In the genomic region with DNA sequence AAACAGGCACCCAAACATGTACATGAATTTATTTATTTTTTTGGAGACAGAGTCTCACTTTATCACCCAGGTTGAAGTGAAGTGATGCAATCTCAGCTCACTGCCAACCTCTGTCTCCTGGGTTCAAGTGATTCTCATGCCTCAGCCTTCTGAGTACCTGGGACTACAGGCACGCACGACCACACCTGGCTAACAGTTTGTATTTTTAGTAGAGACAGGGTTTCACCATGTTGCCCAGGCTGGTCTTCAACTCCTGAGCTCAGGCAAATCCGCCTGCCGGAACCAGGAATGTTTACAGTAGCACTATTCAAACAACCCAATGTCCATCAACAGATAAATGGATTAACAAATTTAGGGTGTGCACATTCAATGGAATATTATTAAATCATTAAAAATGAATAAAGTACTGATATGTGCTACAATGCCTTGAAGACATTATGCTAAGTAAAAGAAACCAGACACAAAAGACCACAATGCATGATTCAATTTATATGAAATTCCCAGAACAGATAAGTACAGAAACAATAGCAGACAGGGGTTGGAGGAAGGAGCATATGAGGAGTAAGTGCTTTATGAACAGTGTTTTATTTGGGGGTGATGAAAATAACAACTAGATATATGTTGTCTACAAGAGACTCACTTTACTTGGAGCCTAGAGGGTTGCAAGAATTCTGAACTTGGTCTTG, we compare ENCODE assay signal across 9 cellular contexts. TPM values are rescaled to one million over a fixed set of nuclear protein-coding genes. Genes with fewer than 3 reads are reported as not detected.
A peak's percentile ranks its signal among the peaks of the same experiment; 100 is the strongest.
DNase-seq lines count a peak whose midpoint lies in the region; ATAC-seq and TF ChIP-seq lines count a peak whose summit lies in the region.
"Had no signal": no experiment of that assay in that cellular context is flagged by ENCODE, and none has a peak within 500 bp of the region (broad histone marks: within the 10 kb centered on the region; RNA-seq: fewer than 3 reads in every experiment).

No MANE protein-coding gene starts in this region.

- no peak for ATAC-seq in activated B cell treated with CpG ODN at 0.5 μM for 24 hours (ENCODE audit: low read depth)
- ATAC-seq in HG03460 (IDR thresholded peaks at IDR 0.05; ENCODE audit: unreplicated experiment) = no peak

- CTCF ChIA-PET in activated B cell treated with CpG ODN at 0.5 μM for 24 hours (lab: Charles Lee) = interaction anchor here (0.6 to 2.4 kb wide), 3 partner anchors 13 to 170 kb away, joined by 3 to 11 read pairs (median 3); no protein-coding TSS in a partner anchor

- peaks cover 3% of the 10 kb centered on the region for H3K36me3 ChIP-seq in thymus (ENCODE audit: control insufficient read depth, insufficient read depth)

- POLR2A ChIA-PET in activated B cell treated with CpG ODN at 0.5 μM for 24 hours (lab: Charles Lee) = interaction anchor here (0.9 to 2.9 kb wide), 3 partner anchors 51 to 209 kb away, joined by 4 to 24 read pairs (median 12); no protein-coding TSS in a partner anchor

- peaks cover 32% of the 10 kb centered on the region for H3K4me1 Mint-ChIP-seq in activated naive CD4-positive, alpha-beta T cell treated with anti-CD3 and anti-CD28 coated beads, Interleukin-2, amount 50 U/mL, for 24 hours
- peaks cover 21% of the 10 kb centered on the region for H3K4me1 Mint-ChIP-seq in activated B cell treated with CpG ODN at 0.5 μM for 24 hours

- peaks cover 18% of the 10 kb centered on the region for H3K36me3 Mint-ChIP-seq in activated naive CD4-positive, alpha-beta T cell treated with anti-CD3 and anti-CD28 coated beads, Interleukin-2, amount 50 U/mL, for 24 hours
- H3K36me3 Mint-ChIP-seq in activated B cell treated with CpG ODN at 0.5 μM for 24 hours (ENCODE audit: low read depth) = peaks cover 32% of the 10 kb centered on the region

- no peaks in the 10 kb centered on the region for H3K9me3 Mint-ChIP-seq in activated naive CD4-positive, alpha-beta T cell treated with anti-CD3 and anti-CD28 coated beads, Interleukin-2, amount 50 U/mL, for 24 hours
- H3K9me3 Mint-ChIP-seq in activated B cell treated with CpG ODN at 0.5 μM for 24 hours = peaks cover 9% of the 10 kb centered on the region

- no peak for TF ChIP-seq CTCF in activated B cell treated with CpG ODN at 0.5 μM for 24 hours (IDR thresholded peaks at IDR 0.05)

- H3K9me3 ChIP-seq in iPS-18c (ENCODE audit: control insufficient read depth, insufficient read depth, low read length) (no peaks in the 10 kb centered on the region), thymus (ENCODE audit: control insufficient read depth) (no peaks in the 10 kb centered on the region)

- H3K27me3 Mint-ChIP-seq in activated naive CD4-positive, alpha-beta T cell treated with anti-CD3 and anti-CD28 coated beads, Interleukin-2, amount 50 U/mL, for 24 hours = no peaks in the 10 kb centered on the region
- H3K27me3 Mint-ChIP-seq in activated B cell treated with CpG ODN at 0.5 μM for 24 hours = no peaks in the 10 kb centered on the region

- H3K4me3 Mint-ChIP-seq in activated naive CD4-positive, alpha-beta T cell treated with anti-CD3 and anti-CD28 coated beads, Interleukin-2, amount 50 U/mL, for 24 hours = peak overlapping the region; percentile 99
- peak overlapping the region; percentile 100 for H3K4me3 Mint-ChIP-seq in activated B cell treated with CpG ODN at 0.5 μM for 24 hours

- WGBS in thymus = 90% methylated on average over 4 of the region's 4 CpGs

- H3K27ac ChIP-seq in thymus (ENCODE audit: low read depth) = no peak overlapping the region

- peak overlapping the region; percentile 100; the same call in 1 of the 2 replicates for H3K4me3 ChIP-seq in iPS-18c (ENCODE audit: insufficient read depth, low read depth, low read length)
- peak overlapping the region; percentile 60 for H3K4me3 ChIP-seq in thymus (ENCODE audit: low read length)

- no peaks in the 10 kb centered on the region for H3K27me3 ChIP-seq in thymus (ENCODE audit: control insufficient read depth, insufficient read depth)
- H3K27me3 ChIP-seq: left lung had no signal

- H3K27ac Mint-ChIP-seq in activated naive CD4-positive, alpha-beta T cell treated with anti-CD3 and anti-CD28 coated beads, Interleukin-2, amount 50 U/mL, for 24 hours = peak overlapping the region; percentile 99
- peak overlapping the region; percentile 99 for H3K27ac Mint-ChIP-seq in activated B cell treated with CpG ODN at 0.5 μM for 24 hours

- intact Hi-C loops in activated B cell treated with CpG ODN at 0.5 μM for 24 hours (cut with micrococcal nuclease) = loop anchor here (5.0 kb wide), 1 partner anchor 143 kb away; the partner anchor contains the start of gene TMOD3

- no peak for DNase-seq in activated naive CD4-positive, alpha-beta T cell treated with anti-CD3 and anti-CD28 coated beads, Interleukin-2, amount 50 U/mL, for 16 hours
- no peak for DNase-seq in activated B cell treated with CpG ODN at 0.5 μM for 24 hours
- no peak for DNase-seq in mesenteric fat pad (ENCODE audit: low spot score)
- DNase-seq in NK-92 treated with Interleukin-12 subunit alpha and Interleukin-12 subunit beta, amount 100 ng/mL, for 24 hours (lab: John Stamatoyannopoulos, UW) = no peak
- DNase-seq: left lung had no signal

- H3K4me1 ChIP-seq in thymus (ENCODE audit: control insufficient read depth, insufficient read depth, low read length) = peaks cover 5% of the 10 kb centered on the region

RNA-seq across cellular contexts. Expression of gene LEO1, which starts 1.3 kb away (rescaled TPM):
- total RNA-seq in activated B cell treated with CpG ODN at 0.5 μM for 24 hours = 18.3 and 19.1 TPM in 2 replicates
- 12.5 TPM for polyA plus RNA-seq in thymus
- 10.0 TPM for total RNA-seq in mesenteric fat pad

RNA-seq across cellular contexts. Expression of gene MAPK6, which starts 48.7 kb away (rescaled TPM):
- total RNA-seq in activated B cell treated with CpG ODN at 0.5 μM for 24 hours (16.1 and 16.2 TPM in 2 replicates), mesenteric fat pad (32.1 TPM)
- polyA plus RNA-seq in thymus = 16.4 TPM
